Comparison of ENCODE assay signal across 7 cellular contexts in the genomic region with DNA sequence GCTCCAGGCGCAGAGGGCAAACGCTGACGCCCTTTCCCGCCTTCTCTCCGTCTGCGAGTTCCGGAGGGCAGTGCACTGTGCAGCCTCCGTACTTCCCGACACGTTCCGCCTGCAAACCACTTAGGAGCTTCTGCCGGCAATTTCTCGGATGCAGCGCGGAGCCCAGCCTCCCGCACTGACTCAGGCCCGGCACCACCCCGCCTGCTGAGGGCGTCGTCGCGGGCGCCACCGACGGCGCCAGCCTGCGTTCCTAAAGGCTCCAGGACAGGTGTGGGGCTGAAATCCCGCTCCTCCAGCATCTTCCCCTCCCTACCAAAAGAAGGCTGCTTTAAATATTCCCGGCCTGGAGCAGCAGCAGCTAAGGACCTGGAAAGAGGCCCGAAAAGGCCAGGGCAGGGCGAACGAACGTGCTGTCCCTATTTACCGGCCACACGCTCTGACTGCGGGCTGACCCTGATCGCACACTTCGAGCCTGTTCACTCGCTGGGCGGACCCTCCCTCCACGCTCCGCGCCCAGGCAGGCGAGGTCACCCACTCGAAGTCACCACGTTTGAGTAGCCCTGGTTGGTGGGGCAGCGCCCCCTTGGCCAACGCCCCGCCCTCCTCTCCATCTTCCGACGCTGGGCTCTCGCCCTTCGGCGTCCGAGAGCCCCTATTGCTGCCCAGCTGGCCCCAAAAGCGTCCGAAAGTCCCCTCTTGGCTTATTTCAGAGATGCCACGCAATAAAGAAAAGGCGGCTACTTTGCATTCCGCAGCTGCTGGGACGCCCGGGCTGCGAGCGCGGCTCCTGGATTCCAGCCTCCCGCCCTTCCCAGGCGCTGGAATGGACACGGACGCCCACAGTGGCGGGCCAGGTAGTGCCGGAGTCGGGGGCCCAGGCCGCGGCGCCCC. TPM values are rescaled to one million over a fixed set of nuclear protein-coding genes. Genes with fewer than 3 reads are reported as not detected.
DNase-seq lines count a peak whose midpoint lies in the region; FAIRE-seq and TF ChIP-seq lines count a peak whose summit lies in the region.

No MANE protein-coding gene starts in this region.

- no peak for TF ChIP-seq POLR2A in GM12891 (IDR thresholded peaks at IDR 0.05; ENCODE audit: low read depth, low read length)

- H3K4me3 ChIP-seq in SJCRH30 (peak overlapping the region; percentile 68), foreskin fibroblast (ENCODE audit: low read depth in 1 of 2, low read length in 2 of 2) (peak overlapping the region; percentile 49 to 50), neutrophil (ENCODE audit: low read depth in 1 of 2, low read length in 1 of 2) (peak overlapping the region; percentile 28 to 43)

- no peaks in the 10 kb centered on the region; the same call in 1 of the 2 replicates for H3K9me3 ChIP-seq in SJCRH30 (replicated peaks)
- no peaks in the 10 kb centered on the region for H3K9me3 ChIP-seq in neutrophil

- TF ChIP-seq CTCF in foreskin fibroblast (IDR thresholded peaks at IDR 0.05; ENCODE audit: low read depth, low read length) (no peak), neutrophil (IDR thresholded peaks at IDR 0.05) (no peak)

- no peaks in the 10 kb centered on the region for H3K4me1 ChIP-seq in SJCRH30
- peaks cover 15 to 16% of the 10 kb centered on the region in 2 experiments for H3K4me1 ChIP-seq in neutrophil (ENCODE audit: control insufficient read depth in 1 of 2, insufficient read depth in 1 of 2, low read depth in 1 of 2, low read length in 1 of 2)

- DNase-seq in GM12891 (ENCODE audit: insufficient read length, low spot score) (peak; percentile 20), HEK293T (ENCODE audit: extremely low spot score) (peak; percentile 23), SJCRH30 (no peak), foreskin fibroblast (peak in 1 of 2 donors; percentile 45), SKM-1 treated with dmso at 0.1 percent for 144 hours (lab: John Stamatoyannopoulos, UW; ENCODE audit: unreplicated experiment) (no peak), globus pallidus (ENCODE audit: low spot score) (no peak)

- no peak overlapping the region for H3K27ac ChIP-seq in SJCRH30
- no peak overlapping the region for H3K27ac ChIP-seq in neutrophil

- no peak for FAIRE-seq in GM12891 (lab: Jason Lieb, UNC)

- CTCF ChIA-PET in HEK293T (lab: Yijun Ruan, JAX): no interaction called here

- POLR2A ChIA-PET in HEK293T (lab: Yijun Ruan, JAX): interaction anchor here (1.3 kb wide), 1 partner anchor 9 kb away, joined by 6 read pairs; a partner anchor contains a TSS

- no peaks in the 10 kb centered on the region for H3K36me3 ChIP-seq in SJCRH30
- no peaks in the 10 kb centered on the region for H3K36me3 ChIP-seq in neutrophil

- H3K27me3 ChIP-seq in SJCRH30 (0 out of 2 replicates have a peak, but pooled peaks cover 4% of the 10 kb centered on the region), neutrophil (peaks cover 100% of the 10 kb centered on the region)

TF ChIP-seq in GM12891, 5 proteins besides CTCF, POLR2A, EP300 and RAD21:
- TF ChIP-seq PAX5 (IDR thresholded peaks at IDR 0.05; ENCODE audit: insufficient read depth, low read length, severe bottlenecking): no peak
- no peak for TF ChIP-seq POLR2AphosphoS5 (IDR thresholded peaks at IDR 0.05; ENCODE audit: low read depth, low read length)
- no peak for TF ChIP-seq POU2F2 (IDR thresholded peaks at IDR 0.05; ENCODE audit: low read depth, low read length)
- no peak for TF ChIP-seq SPI1 (IDR thresholded peaks at IDR 0.05; ENCODE audit: low read depth, low read length)
- TF ChIP-seq TAF1 (IDR thresholded peaks at IDR 0.05; ENCODE audit: low read depth, low read length): no peak
TF ChIP-seq in GM12891: peak in this region for 0.

TF ChIP-seq in HEK293T, 16 proteins besides CTCF, POLR2A, EP300 and RAD21:
- TF ChIP-seq NFRKB (IDR thresholded peaks at IDR 0.05) (no peak), L3MBTL2 (conservative IDR thresholded peaks at IDR 0.05) (no peak), SP1 (IDR thresholded peaks at IDR 0.05) (no peak)

RNA-seq across cellular contexts. Expression of a gene that starts 9.6 kb away (rescaled TPM):
- polyA plus RNA-seq in GM12891 (2012; ENCODE audit: low read depth, missing spikeins): not detected
- 14.9 and 15.3 TPM in 2 replicates for total RNA-seq in SJCRH30 (2014; rRNA removed; shearing (Covaris generic))

Comparison
In these comparisons a context has a peak if more than half of its experiments do, and no peak if none do; other contexts are left out.
1. DNase-seq: peak in GM12891 (single experiment) and HEK293T (single experiment); none in SJCRH30 (0 of 2), SKM-1 treated with dmso at 0.1 percent for 144 hours (single experiment) and globus pallidus (single experiment).
2. Peak in every context shown above with its lines, with median percentiles within 50 percentile points of each other: H3K4me3 ChIP-seq.